20 cellular contexts compared by ENCODE assay signal in genomic region chr13:57140235-57140968, GRCh38. TPM values are rescaled to one million over a fixed set of nuclear protein-coding genes. Genes with fewer than 3 reads are reported as not detected.
"Had no signal": no experiment of that assay in that cellular context is flagged by ENCODE, and none has a peak within 500 bp of the region (broad histone marks: within the 10 kb centered on the region; RNA-seq: fewer than 3 reads in every experiment).

Gene PRR20A (plus strand): TSS chr13:57140918. CDS start chr13:57141305, 387 bp downstream.

RNA-seq across cellular contexts. Expression of gene PRR20A, which starts in this region (rescaled TPM):
- total RNA-seq: activated naive CD4-positive, alpha-beta T cell treated with anti-CD3 and anti-CD28 coated beads for 36 hours; activated naive CD4-positive, alpha-beta T cell treated with anti-CD3 and anti-CD28 coated beads, Interleukin-2, amount 50 U/mL, for 72 hours; activated naive CD8-positive, alpha-beta T cell treated with anti-CD3 and anti-CD28 coated beads for 36 hours; activated naive CD8-positive, alpha-beta T cell treated with anti-CD3 and anti-CD28 coated beads, Interleukin-2, amount 10 ng/mL, durations not matched to agents 7 days and 5 days; activated T-cell treated with anti-CD3 and anti-CD28 coated beads, Interleukin-2, amount 50 U/mL, for 4 hours; activated T-cell treated with anti-CD3 and anti-CD28 coated beads, Interleukin-2, amount 50 U/mL, for 72 hours; activated T-helper 1 cell treated with anti-CD3 and anti-CD28 coated beads, Interleukin-12 subunit alpha, Interleukin-12 subunit beta, Interleukin-2, Interleukin-4 antibody, amounts not matched to agents 30 ng/mL and 10 ng/mL and 1 ng/mL, durations not matched to agents 14 hours and 24 hours and 36 hours; activated T-helper 17 cell treated with anti-CD3 and anti-CD28 coated beads, Interleukin-2, amount 50 U/mL, for 72 hours; activated T-helper 2 cell treated with anti-CD3 and anti-CD28 coated beads, Interferon-gamma antibody, Interleukin-2, Interleukin-4, amounts not matched to agents 10 μg/mL and 5 μg/mL and 100 μg/mL, durations not matched to agents 14 hours and 24 hours and 36 hours; adrenal gland; aorta; ascending aorta; astrocyte; body of pancreas; breast epithelium; bronchial epithelial cell; cardiac muscle cell; cardiac septum; cerebellum; chondrocyte had no signal
